9 cellular contexts compared by ENCODE assay signal in the genomic region with DNA sequence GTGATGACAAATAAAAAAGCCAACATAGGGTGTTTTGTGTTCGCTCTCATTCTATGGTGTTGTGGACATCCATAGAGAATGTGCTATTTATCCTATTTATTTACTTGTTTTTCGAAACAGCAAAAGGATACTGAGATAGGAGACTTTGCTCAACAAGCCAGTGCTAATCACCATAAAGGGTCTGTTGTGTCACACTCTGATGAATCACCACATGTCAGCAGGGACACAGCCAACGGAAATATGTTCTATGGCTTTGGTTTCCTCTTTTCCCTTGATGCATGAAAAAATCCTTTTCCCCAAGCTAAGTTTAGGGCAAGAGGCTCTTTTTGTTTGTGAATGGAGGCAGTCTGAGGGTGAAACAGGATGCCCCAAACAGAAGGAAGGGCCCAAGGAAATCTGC.
DNase-seq lines count a peak whose midpoint lies in the region; ATAC-seq, FAIRE-seq and TF ChIP-seq lines count a peak whose summit lies in the region.
"Had no signal": no experiment of that assay in that cellular context is flagged by ENCODE, and none has a peak within 500 bp of the region (broad histone marks: within the 10 kb centered on the region; RNA-seq: fewer than 3 reads in every experiment).

No MANE protein-coding gene starts in this region.

- H3K36me3 ChIP-seq in kidney (ENCODE audit: control insufficient read depth in 1 of 2, insufficient read depth in 2 of 2, low read length in 2 of 2) (no peaks in the 10 kb centered on the region), tibial nerve (no peaks in the 10 kb centered on the region)

- H3K9me3 ChIP-seq in kidney (ENCODE audit: control insufficient read depth in 1 of 2, low read length in 2 of 2) (no peaks in the 10 kb centered on the region), tibial nerve (peaks cover 0 to 3% (median 0%) of the 10 kb centered on the region in 4 donors)

- no peak for ATAC-seq in GM18520 (IDR thresholded peaks at IDR 0.05; ENCODE audit: unreplicated experiment)

- DNase-seq in LHCN-M2 (ENCODE audit: low read depth) (peak; percentile 28), caudate nucleus (lab: John Stamatoyannopoulos, UW) (peak in 1 of 61 donors; percentile 18), kidney (no peak), tibial nerve (ENCODE audit: low spot score in 2 of 2) (peak in 1 of 2 donors; percentile 46), ACHN (no peak), activated T-cell treated with anti-CD3 and anti-CD28 coated beads for 4 hours (no peak)
- DNase-seq: activated CD4-positive, alpha-beta T cell treated with anti-CD3 and anti-CD28 coated beads for 1 hour had no signal

- TF ChIP-seq CTCF in kidney (IDR thresholded peaks at IDR 0.05; ENCODE audit: borderline replicate concordance, extremely low read depth, insufficient read depth), result no peak
- no peak for TF ChIP-seq CTCF in tibial nerve (IDR thresholded peaks at IDR 0.05)

- H3K27me3 ChIP-seq in tibial nerve, result no peaks in the 10 kb centered on the region

- WGBS in tibial nerve, 2 donors, result 67% methylated on average over 3 of the region's 3 CpGs

- FAIRE-seq in kidney (lab: Jason Lieb, UNC), result no peak

- peaks cover 33 to 77% of the 10 kb centered on the region in 2 donors for H3K4me1 ChIP-seq in kidney (ENCODE audit: control insufficient read depth in 1 of 2, insufficient read depth in 1 of 2, low read depth in 1 of 2, low read length in 2 of 2)
- peaks cover 0 to 37% (median 3%) of the 10 kb centered on the region in 4 donors for H3K4me1 ChIP-seq in tibial nerve
- H3K4me1 ChIP-seq: parathyroid adenoma had no signal

- in situ Hi-C loops in ACHN (cut with HindIII; ENCODE audit: low pct_ligation_motif_present, low pct_unique_long_range_greater_than_20kb, low sequenced_read_pairs), result no loop called here

- no peak for TF ChIP-seq POLR2A in tibial nerve (IDR thresholded peaks at IDR 0.05)

- intact Hi-C loops in kidney (cut with DNase I), result no loop called here

- H3K4me3 ChIP-seq in kidney (ENCODE audit: low read length in 2 of 2) (no peak overlapping the region), tibial nerve (no peak overlapping the region)

- H3K27ac ChIP-seq in caudate nucleus (ENCODE audit: low read depth, low read length), result peak overlapping the region; percentile 46
- peak overlapping the region; percentile 88 to 91 for H3K27ac ChIP-seq in kidney (ENCODE audit: low read depth in 2 of 2, low read length in 2 of 2)
- H3K27ac ChIP-seq in tibial nerve, result peak overlapping the region; percentile 28 to 75 (median 54)
- H3K27ac ChIP-seq: parathyroid adenoma had no signal

- H3K9ac ChIP-seq in kidney (ENCODE audit: low read length in 2 of 2), result peak overlapping the region in 1 of 2 donors; percentile 31
- H3K9ac ChIP-seq: parathyroid adenoma had no signal

- peak in 1 of 2 donors; percentile 1 for TF ChIP-seq EP300 in tibial nerve (IDR thresholded peaks at IDR 0.05)
